ENCODE assay signal across 6 cellular contexts in genomic region chr5:73207239-73207638, GRCh38. TPM values are rescaled to one million over a fixed set of nuclear protein-coding genes. Genes with fewer than 3 reads are reported as not detected.
"Had no signal": no experiment of that assay in that cellular context is flagged by ENCODE, and none has a peak within 500 bp of the region (broad histone marks: within the 10 kb centered on the region; RNA-seq: fewer than 3 reads in every experiment).

No MANE protein-coding gene starts in this region.

RNA-seq across cellular contexts. Expression of gene TMEM174, which starts 34.2 kb away (rescaled TPM):
- total RNA-seq: M059J, PC-3, Peyer's patch, Right ventricle myocardium superior, SJSA1 had no signal
- polyA plus RNA-seq: SK-N-SH had no signal
